In genomic region chr7:80134536-80135305, GRCh38 we compare ENCODE assay signal across 8 cellular contexts. TPM values are rescaled to one million over a fixed set of nuclear protein-coding genes. Genes with fewer than 3 reads are reported as not detected.
DNase-seq lines count a peak whose midpoint lies in the region; ATAC-seq and TF ChIP-seq lines count a peak whose summit lies in the region.

GNAI1 (plus strand) TSS chr7:80134831; CDS start chr7:80135161, 330 bp downstream.

- TF ChIP-seq POLR2A in erythroblast (IDR thresholded peaks at IDR 0.05; ENCODE audit: low read length), result peak; percentile 22

- ATAC-seq in HG03025 (IDR thresholded peaks at IDR 0.05; ENCODE audit: low FRiP score, unreplicated experiment), result no peak

- intact Hi-C loops in Caco-2 (cut with micrococcal nuclease; ENCODE audit: unreplicated experiment), result loop anchor here (1.0 to 10.0 kb wide), 5 partner anchors 73 to 528 kb away; no protein-coding TSS in a partner anchor

- 0 out of 2 replicates have a peak, but pooled peaks cover 1% of the 10 kb centered on the region for H3K27me3 ChIP-seq in Caco-2 (replicated peaks; ENCODE audit: control insufficient read depth, insufficient read depth, low read length)
- no peaks in the 10 kb centered on the region for H3K27me3 ChIP-seq in stomach smooth muscle (ENCODE audit: control insufficient read depth in 1 of 2, insufficient read depth in 2 of 2, low read length in 2 of 2)

- H3K9ac ChIP-seq in stomach smooth muscle (ENCODE audit: low read length in 2 of 2), result peak within 1 kb of the TSS; percentile 68 to 83

- 0 to 1% methylated on average over 39 to 55 of the region's 92 CpGs for WGBS in mesodermal cell (ENCODE audit: insufficient coverage in 2 of 2), 2 experiments

- H3K27ac ChIP-seq in mesodermal cell (ENCODE audit: low read depth, low read length, severe bottlenecking), result peak within 1 kb of the TSS; percentile 92
- H3K27ac ChIP-seq in stomach smooth muscle (ENCODE audit: low read length), result peak within 1 kb of the TSS; percentile 84

- H3K9me3 Mint-ChIP-seq in Caco-2 (ENCODE audit: unreplicated experiment), result no peaks in the 10 kb centered on the region
- H3K9me3 Mint-ChIP-seq in activated CD4-positive, alpha-beta memory T cell treated with anti-CD3 and anti-CD28 coated beads, Interleukin-2, amount 10 ng/mL, durations not matched to agents 7 days and 5 days, result no peaks in the 10 kb centered on the region

- H3K4me3 Mint-ChIP-seq in Caco-2 (ENCODE audit: unreplicated experiment), result peak within 1 kb of the TSS; percentile 74
- peak within 1 kb of the TSS; percentile 38 for H3K4me3 Mint-ChIP-seq in activated CD4-positive, alpha-beta memory T cell treated with anti-CD3 and anti-CD28 coated beads, Interleukin-2, amount 10 ng/mL, durations not matched to agents 7 days and 5 days

- H3K36me3 Mint-ChIP-seq in Caco-2 (ENCODE audit: insufficient read depth, unreplicated experiment), result no peaks in the 10 kb centered on the region
- H3K36me3 Mint-ChIP-seq in activated CD4-positive, alpha-beta memory T cell treated with anti-CD3 and anti-CD28 coated beads, Interleukin-2, amount 10 ng/mL, durations not matched to agents 7 days and 5 days (ENCODE audit: low read depth), result peaks cover 6% of the 10 kb centered on the region

- H3K36me3 ChIP-seq in Caco-2 (ENCODE audit: control insufficient read depth, insufficient read depth, low read length) (no peaks in the 10 kb centered on the region), mesodermal cell (ENCODE audit: control insufficient read depth, insufficient read depth, low read length) (no peaks in the 10 kb centered on the region), stomach smooth muscle (ENCODE audit: control insufficient read depth in 2 of 2, insufficient read depth in 2 of 2, low read length in 2 of 2) (no peaks in the 10 kb centered on the region)

- H3K4me3 ChIP-seq in Caco-2 (ENCODE audit: low read depth, low read length) (peak within 1 kb of the TSS; percentile 73), mesodermal cell (ENCODE audit: extremely low read depth, insufficient read depth, low read length, poor library complexity, severe bottlenecking) (peak within 1 kb of the TSS; percentile 87), stomach smooth muscle (ENCODE audit: low read length in 2 of 2) (peak within 1 kb of the TSS; percentile 88 to 92)

- 0 out of 2 replicates have a peak, but pooled peaks cover 6% of the 10 kb centered on the region for H3K4me1 ChIP-seq in Caco-2
- H3K4me1 ChIP-seq in mesodermal cell (ENCODE audit: control insufficient read depth, insufficient read depth, low read length, poor library complexity, severe bottlenecking), result peaks cover 3% of the 10 kb centered on the region
- no peaks in the 10 kb centered on the region for H3K4me1 ChIP-seq in stomach smooth muscle (ENCODE audit: control insufficient read depth, insufficient read depth, low read length)

- H3K4me1 Mint-ChIP-seq in Caco-2 (ENCODE audit: low read depth, unreplicated experiment), result peaks cover 5% of the 10 kb centered on the region
- peaks cover 8% of the 10 kb centered on the region for H3K4me1 Mint-ChIP-seq in activated CD4-positive, alpha-beta memory T cell treated with anti-CD3 and anti-CD28 coated beads, Interleukin-2, amount 10 ng/mL, durations not matched to agents 7 days and 5 days

- POLR2A ChIA-PET in Caco-2 (lab: Charles Lee), result interaction anchor here (0.6 kb wide), 1 partner anchor 14 kb away, joined by 6 read pairs; no protein-coding TSS in a partner anchor
- POLR2A ChIA-PET in activated CD4-positive, alpha-beta memory T cell treated with anti-CD3 and anti-CD28 coated beads, Interleukin-2, amount 10 ng/mL, durations not matched to agents 7 days and 5 days (lab: Charles Lee), result no interaction called here

- CTCF ChIA-PET in Caco-2 (lab: Charles Lee), result interaction anchor here (0.6 to 1.5 kb wide), 5 partner anchors 20 to 260 kb away, joined by 3 to 6 read pairs (median 3); no protein-coding TSS in a partner anchor
- CTCF ChIA-PET in activated CD4-positive, alpha-beta memory T cell treated with anti-CD3 and anti-CD28 coated beads, Interleukin-2, amount 10 ng/mL, durations not matched to agents 7 days and 5 days (lab: Charles Lee), result no interaction called here

- H3K27me3 Mint-ChIP-seq in Caco-2 (ENCODE audit: insufficient read depth, unreplicated experiment), result peaks cover 23% of the 10 kb centered on the region
- peaks cover 27% of the 10 kb centered on the region for H3K27me3 Mint-ChIP-seq in activated CD4-positive, alpha-beta memory T cell treated with anti-CD3 and anti-CD28 coated beads, Interleukin-2, amount 10 ng/mL, durations not matched to agents 7 days and 5 days

- TF ChIP-seq CTCF in Caco-2 (IDR thresholded peaks at IDR 0.05; ENCODE audit: insufficient read depth in 1 of 2, low read depth in 1 of 2, low read length in 1 of 2, severe bottlenecking in 1 of 2, unreplicated experiment in 1 of 2), result peak; percentile 23 to 34

- H3K9me3 ChIP-seq in Caco-2, result no peaks in the 10 kb centered on the region
- H3K9me3 ChIP-seq in mesodermal cell (ENCODE audit: control insufficient read depth, low read length), result no peaks in the 10 kb centered on the region
- H3K9me3 ChIP-seq in stomach smooth muscle (ENCODE audit: control insufficient read depth in 2 of 2, low read length in 2 of 2), result no peaks in the 10 kb centered on the region

- DNase-seq in Caco-2 (peak; percentile 41 to 66), H4 (ENCODE audit: low spot score) (peak; percentile 80), NCI-H2107 (lab: John Stamatoyannopoulos, UW) (peak; percentile 75), erythroblast (lab: John Stamatoyannopoulos, UW) (peak; percentile 81 to 86)
- no peak for DNase-seq in activated CD4-positive, alpha-beta memory T cell treated with anti-CD3 and anti-CD28 coated beads, Interleukin-2, amount 10 ng/mL, durations not matched to agents 7 days and 5 days

- peak within 1 kb of the TSS; percentile 16 for H3K27ac Mint-ChIP-seq in Caco-2 (ENCODE audit: unreplicated experiment)
- H3K27ac Mint-ChIP-seq in activated CD4-positive, alpha-beta memory T cell treated with anti-CD3 and anti-CD28 coated beads, Interleukin-2, amount 10 ng/mL, durations not matched to agents 7 days and 5 days, result no peak within 1 kb of the TSS

- no TSS peak for BruUV-seq in Caco-2 (replicated peaks; lab: Mats Ljungman, UMichigan)

RNA-seq across cellular contexts. Expression of gene GNAI1, which starts in this region (rescaled TPM):
- 2.1 and 2.3 TPM in 2 replicates for total RNA-seq in Caco-2 (2022)
- total RNA-seq in H4 (2014; rRNA removed; shearing (Covaris generic)), result 71.9 and 85.0 TPM in 2 replicates
- total RNA-seq in activated CD4-positive, alpha-beta memory T cell treated with anti-CD3 and anti-CD28 coated beads, Interleukin-2, amount 10 ng/mL, durations not matched to agents 7 days and 5 days, result not detected
- polyA plus RNA-seq in mesodermal cell (2013, experiment 1 of 2), result 58.0 TPM
- polyA plus RNA-seq in mesodermal cell (2013, experiment 2 of 2), result 59.1 TPM

Comparison
In these comparisons a context has a peak if more than half of its experiments do, and no peak if none do; other contexts are left out.
1. RNA of gene GNAI1 (total RNA-seq): 71.9 to 85.0 TPM in H4; 2.1 to 2.3 TPM in Caco-2 and not detected in activated CD4-positive, alpha-beta memory T cell treated with anti-CD3 and anti-CD28 coated beads, Interleukin-2, amount 10 ng/mL, durations not matched to agents 7 days and 5 days; every median in the first group is over 10 times any median in the second.
2. Peak in every context shown above with its lines, with median percentiles within 50 percentile points of each other: H3K4me3 ChIP-seq.